Comparison of ENCODE assay signal across 2 cellular contexts in genomic region chr6:158718431-158719126, GRCh38.
TF ChIP-seq lines count a peak whose summit lies in the region.

No MANE protein-coding gene starts in this region.

TF ChIP-seq in K562, 482 proteins besides CTCF, POLR2A, EP300 and RAD21 (continued from another document and continues in another):
- TF ChIP-seq AFF4 (CRISPR knock-in tag; IDR thresholded peaks at IDR 0.05), result no peak
- TF ChIP-seq GABPB1 (CRISPR knock-in tag; IDR thresholded peaks at IDR 0.05), result no peak
- TF ChIP-seq EHMT2 (IDR thresholded peaks at IDR 0.05), result no peak
- TF ChIP-seq E4F1 (CRISPR knock-in tag; IDR thresholded peaks at IDR 0.05; ENCODE audit: borderline replicate concordance), result no peak
- peak; percentile 51; the same call in 1 of the 2 replicates for TF ChIP-seq STAG1 (CRISPR knock-in tag; IDR thresholded peaks at IDR 0.05; ENCODE audit: borderline replicate concordance)
- peak; percentile 69 for TF ChIP-seq DEAF1 (CRISPR knock-in tag; IDR thresholded peaks at IDR 0.05)
- 0 out of 4 replicates have a peak, but pooled peaks of 1 of the 2 experiments have one; percentile 37 for TF ChIP-seq RCOR1 (IDR thresholded peaks at IDR 0.05; ENCODE audit: borderline replicate concordance in 1 of 2, low read depth in 2 of 2, low read length in 2 of 2)
- no peak for TF ChIP-seq ETS1 (conservative IDR thresholded peaks at IDR 0.05; ENCODE audit: control insufficient read depth, low read depth, low read length)
- no peak for TF ChIP-seq ZNF445 (CRISPR knock-in tag; IDR thresholded peaks at IDR 0.05; ENCODE audit: low read depth)
- TF ChIP-seq DIDO1 (tag; IDR thresholded peaks at IDR 0.05; ENCODE audit: low read depth), result no peak
- TF ChIP-seq ZNF263 (CRISPR knock-in tag; IDR thresholded peaks at IDR 0.05; ENCODE audit: borderline replicate concordance), result 0 out of 2 replicates have a peak, but pooled peaks have one; percentile 21
- TF ChIP-seq ZBTB1 (CRISPR knock-in tag; IDR thresholded peaks at IDR 0.05; ENCODE audit: borderline replicate concordance, low read depth), result no peak
- TF ChIP-seq ZNF143 (CRISPR knock-in tag; IDR thresholded peaks at IDR 0.05), result no peak
- no peak for TF ChIP-seq SMAD3 (CRISPR knock-in tag; conservative IDR thresholded peaks at IDR 0.05)
- TF ChIP-seq HMBOX1 (IDR thresholded peaks at IDR 0.05), result 0 out of 2 replicates have a peak, but pooled peaks have one; percentile 17
- TF ChIP-seq ZNF384 (IDR thresholded peaks at IDR 0.05; ENCODE audit: low read depth, low read length), result no peak
- TF ChIP-seq ZNF583 (CRISPR knock-in tag; IDR thresholded peaks at IDR 0.05), result no peak
- TF ChIP-seq RBM14 (IDR thresholded peaks at IDR 0.05; ENCODE audit: borderline replicate concordance, insufficient read depth, low read depth, low read length), result no peak
- no peak for TF ChIP-seq TFAM (CRISPR knock-in tag; conservative IDR thresholded peaks at IDR 0.05)
- no peak for TF ChIP-seq LEF1 (IDR thresholded peaks at IDR 0.05)

TF ChIP-seq in liver, 16 proteins besides CTCF, POLR2A, EP300 and RAD21 (continued from another document):
- TF ChIP-seq HNF4A (conservative IDR thresholded peaks at IDR 0.05), result no peak
- no peak for TF ChIP-seq ATF3 (IDR thresholded peaks at IDR 0.05)
- no peak for TF ChIP-seq YY1 (IDR thresholded peaks at IDR 0.05)
- no peak for TF ChIP-seq EGR1 (IDR thresholded peaks at IDR 0.05; ENCODE audit: low read depth in 2 of 2)
- TF ChIP-seq NR2F2 (IDR thresholded peaks at IDR 0.05), result no peak
- TF ChIP-seq FOXA1 (IDR thresholded peaks at IDR 0.05), result no peak
- TF ChIP-seq JUND (IDR thresholded peaks at IDR 0.05), result no peak
- no peak for TF ChIP-seq ZBTB33 (IDR thresholded peaks at IDR 0.05)
- no peak for TF ChIP-seq MAX (IDR thresholded peaks at IDR 0.05)
- TF ChIP-seq GABPA (IDR thresholded peaks at IDR 0.05 in 1 of 2, conservative IDR thresholded peaks at IDR 0.05 in 1 of 2), result no peak
